ENCODE assay signal across 9 cellular contexts in genomic region chr18:54388203-54389142, GRCh38. TPM values are rescaled to one million over a fixed set of nuclear protein-coding genes. Genes with fewer than 3 reads are reported as not detected.
DNase-seq lines count a peak whose midpoint lies in the region; FAIRE-seq and TF ChIP-seq lines count a peak whose summit lies in the region.
"Had no signal": no experiment of that assay in that cellular context is flagged by ENCODE, and none has a peak within 500 bp of the region (broad histone marks: within the 10 kb centered on the region; RNA-seq: fewer than 3 reads in every experiment).

No MANE protein-coding gene starts in this region.

- TF ChIP-seq CTCF in stomach (IDR thresholded peaks at IDR 0.05): no peak

- H3K4me3 Mint-ChIP-seq in activated naive CD4-positive, alpha-beta T cell treated with anti-CD3 and anti-CD28 coated beads for 36 hours: no peak overlapping the region
- no peak overlapping the region for H3K4me3 Mint-ChIP-seq in activated CD4-positive, alpha-beta memory T cell treated with anti-CD3 and anti-CD28 coated beads for 36 hours

- no peak overlapping the region for H3K27ac Mint-ChIP-seq in activated naive CD4-positive, alpha-beta T cell treated with anti-CD3 and anti-CD28 coated beads for 36 hours
- peak overlapping the region; percentile 29 for H3K27ac Mint-ChIP-seq in activated CD4-positive, alpha-beta memory T cell treated with anti-CD3 and anti-CD28 coated beads for 36 hours

- H3K9me3 ChIP-seq in stomach: no peaks in the 10 kb centered on the region

- TF ChIP-seq EP300 in stomach (IDR thresholded peaks at IDR 0.05): no peak

- H3K27me3 Mint-ChIP-seq in activated naive CD4-positive, alpha-beta T cell treated with anti-CD3 and anti-CD28 coated beads for 36 hours (ENCODE audit: low read depth): peaks cover 21% of the 10 kb centered on the region
- peaks cover 7% of the 10 kb centered on the region for H3K27me3 Mint-ChIP-seq in activated CD4-positive, alpha-beta memory T cell treated with anti-CD3 and anti-CD28 coated beads for 36 hours

- intact Hi-C loops in activated naive CD4-positive, alpha-beta T cell treated with anti-CD3 and anti-CD28 coated beads for 36 hours (cut with micrococcal nuclease): no loop called here
- intact Hi-C loops in activated CD4-positive, alpha-beta memory T cell treated with anti-CD3 and anti-CD28 coated beads for 36 hours (cut with micrococcal nuclease): loop anchor here (1.0 to 2.0 kb wide), 2 partner anchors 31 to 166 kb away; partner anchors contain the start of genes C18orf54 and STARD6
- intact Hi-C loops in stomach (cut with DNase I; ENCODE audit: low total_unique reads): no loop called here

- H3K4me1 Mint-ChIP-seq in activated naive CD4-positive, alpha-beta T cell treated with anti-CD3 and anti-CD28 coated beads for 36 hours (ENCODE audit: low read depth): peaks cover 4% of the 10 kb centered on the region
- H3K4me1 Mint-ChIP-seq in activated CD4-positive, alpha-beta memory T cell treated with anti-CD3 and anti-CD28 coated beads for 36 hours (ENCODE audit: low read depth): peaks cover 15% of the 10 kb centered on the region

- peak; percentile 54 for DNase-seq in activated naive CD4-positive, alpha-beta T cell treated with anti-CD3 and anti-CD28 coated beads for 36 hours
- DNase-seq in activated naive CD4-positive, alpha-beta T cell treated with anti-CD3 and anti-CD28 coated beads, Interleukin-2, amount 50 U/mL, for 16 hours: no peak
- DNase-seq in H54 (ENCODE audit: insufficient read length, low spot score) (peak; percentile 22), HuH-7.5 (ENCODE audit: low spot score) (peak; percentile 13), iPS-NIHi7 (ENCODE audit: extremely low spot score) (peak; percentile 73), stomach (no peak), ecto neural progenitor cell (ENCODE audit: low spot score) (no peak)
- DNase-seq in activated CD4-positive, alpha-beta memory T cell treated with anti-CD3 and anti-CD28 coated beads for 36 hours: peak; percentile 69

- peak; percentile 91 for FAIRE-seq in H54 (lab: Jason Lieb, UNC)

- H3K9me3 Mint-ChIP-seq in activated naive CD4-positive, alpha-beta T cell treated with anti-CD3 and anti-CD28 coated beads for 36 hours: no peaks in the 10 kb centered on the region
- no peaks in the 10 kb centered on the region for H3K9me3 Mint-ChIP-seq in activated CD4-positive, alpha-beta memory T cell treated with anti-CD3 and anti-CD28 coated beads for 36 hours

- no peaks in the 10 kb centered on the region for H3K36me3 ChIP-seq in stomach

- no peak overlapping the region for H3K4me3 ChIP-seq in stomach
- H3K4me3 ChIP-seq: lung had no signal

- no peaks in the 10 kb centered on the region for H3K36me3 Mint-ChIP-seq in activated naive CD4-positive, alpha-beta T cell treated with anti-CD3 and anti-CD28 coated beads for 36 hours (ENCODE audit: low read depth)
- H3K36me3 Mint-ChIP-seq in activated CD4-positive, alpha-beta memory T cell treated with anti-CD3 and anti-CD28 coated beads for 36 hours: no peaks in the 10 kb centered on the region

- TF ChIP-seq POLR2A in H54 (IDR thresholded peaks at IDR 0.05; ENCODE audit: low read depth, low read length) (no peak), stomach (IDR thresholded peaks at IDR 0.05) (no peak)

- 44 to 58% (median 49%) methylated on average over 6 of the region's 6 CpGs for WGBS in stomach, 5 donors

- H3K27ac ChIP-seq in stomach: no peak overlapping the region

- POLR2A ChIA-PET in activated CD4-positive, alpha-beta memory T cell treated with anti-CD3 and anti-CD28 coated beads for 36 hours (lab: Charles Lee): no interaction called here

- CTCF ChIA-PET in activated naive CD4-positive, alpha-beta T cell treated with anti-CD3 and anti-CD28 coated beads for 36 hours (lab: Charles Lee): no interaction called here
- CTCF ChIA-PET in activated CD4-positive, alpha-beta memory T cell treated with anti-CD3 and anti-CD28 coated beads for 36 hours (lab: Charles Lee): interaction anchor here (4.8 kb wide), 1 partner anchor 32 kb away, joined by 25 read pairs; the partner anchor contains the start of genes C18orf54 and STARD6

- peaks cover 0 to 4% (median 0%) of the 10 kb centered on the region in 3 donors for H3K27me3 ChIP-seq in stomach

- no peaks in the 10 kb centered on the region for H3K4me1 ChIP-seq in stomach

RNA-seq across cellular contexts. Expression of gene C18orf54, which starts 30.8 kb away (rescaled TPM):
- 10 to 100 TPM; 10.2 to 11.5 TPM for total RNA-seq in activated naive CD4-positive, alpha-beta T cell treated with anti-CD3 and anti-CD28 coated beads for 36 hours
- total RNA-seq in activated CD4-positive, alpha-beta memory T cell treated with anti-CD3 and anti-CD28 coated beads for 36 hours: 10 to 100 TPM; 11.7 to 12.2 TPM
- 1 to 10 TPM in 2 of 5 donors, under 1 TPM in 1, not detected in 2; 0.89 to 4.0 (median 1.2) TPM for total RNA-seq in stomach
- polyA plus RNA-seq in stomach: under 1 TPM in 2 of 3 donors, not detected in 1; 0.68 to 0.75 TPM

RNA-seq across cellular contexts. Expression of gene STARD6, which starts 30.8 kb away (rescaled TPM):
- total RNA-seq in activated naive CD4-positive, alpha-beta T cell treated with anti-CD3 and anti-CD28 coated beads for 36 hours: not detected
- total RNA-seq in activated CD4-positive, alpha-beta memory T cell treated with anti-CD3 and anti-CD28 coated beads for 36 hours: not detected
- total RNA-seq in stomach: not detected
- polyA plus RNA-seq in stomach: not detected
- total RNA-seq: lung had no signal

Comparison
In these comparisons a context has a peak if more than half of its experiments do, and no peak if none do; other contexts are left out.
1. DNase-seq: peak in activated naive CD4-positive, alpha-beta T cell treated with anti-CD3 and anti-CD28 coated beads for 36 hours (single experiment), H54 (single experiment), HuH-7.5 (single experiment), activated CD4-positive, alpha-beta memory T cell treated with anti-CD3 and anti-CD28 coated beads for 36 hours (single experiment) and iPS-NIHi7 (single experiment); none in activated naive CD4-positive, alpha-beta T cell treated with anti-CD3 and anti-CD28 coated beads, Interleukin-2, amount 50 U/mL, for 16 hours (single experiment), stomach (single experiment) and ecto neural progenitor cell (single experiment).